In genomic region chr11:123218451-123218850, GRCh38 we compare ENCODE assay signal across 1 cellular context.
TF ChIP-seq lines count a peak whose summit lies in the region.

No MANE protein-coding gene starts in this region.

TF ChIP-seq in A549, 52 proteins besides CTCF, POLR2A, EP300 and RAD21 (continued from another document):
- TF ChIP-seq HMGXB4 (CRISPR knock-in tag; IDR thresholded peaks at IDR 0.05; ENCODE audit: borderline replicate concordance) = no peak
- TF ChIP-seq NR3C1 (IDR thresholded peaks at IDR 0.05) = no peak
- no peak for TF ChIP-seq ZC3H11A (IDR thresholded peaks at IDR 0.05)
- TF ChIP-seq CHD2 (IDR thresholded peaks at IDR 0.05; ENCODE audit: low read length, partially characterized antibody) = no peak
- TF ChIP-seq ZNF302 (CRISPR knock-in tag; IDR thresholded peaks at IDR 0.05) = 0 out of 2 replicates have a peak, but pooled peaks have one; percentile 34
- no peak for TF ChIP-seq SREBF2 (IDR thresholded peaks at IDR 0.05)
- TF ChIP-seq KDM5A (IDR thresholded peaks at IDR 0.05) = no peak
- TF ChIP-seq POLR2AphosphoS2 (conservative IDR thresholded peaks at IDR 0.05; ENCODE audit: low read length) = no peak
- no peak for TF ChIP-seq NPAS2 (CRISPR knock-in tag; IDR thresholded peaks at IDR 0.05; ENCODE audit: borderline replicate concordance)
- no peak for TF ChIP-seq MAZ (IDR thresholded peaks at IDR 0.05; ENCODE audit: borderline replicate concordance, low read depth, low read length)
- no peak for TF ChIP-seq FOSL2 (IDR thresholded peaks at IDR 0.05)
- peak; percentile 36 for TF ChIP-seq FOSL2 (CRISPR knock-in tag; IDR thresholded peaks at IDR 0.05)
- no peak for TF ChIP-seq ELK1 (IDR thresholded peaks at IDR 0.05; ENCODE audit: low read depth, low read length)
- no peak; the same call in 1 of the 2 replicates for TF ChIP-seq HOXB5 (CRISPR knock-in tag; IDR thresholded peaks at IDR 0.05)
- no peak for TF ChIP-seq E2F6 (IDR thresholded peaks at IDR 0.05; ENCODE audit: borderline replicate concordance, low read depth)
- peak; percentile 79; the same call in 1 of the 2 replicates for TF ChIP-seq ATOH8 (CRISPR knock-in tag; IDR thresholded peaks at IDR 0.05; ENCODE audit: low read depth)
TF ChIP-seq in A549: peak in this region for 3.
